In genomic region chr12:117300131-117300530, GRCh38 we compare ENCODE assay signal across 24 cellular contexts.
DNase-seq lines count a peak whose midpoint lies in the region; ATAC-seq, FAIRE-seq and TF ChIP-seq lines count a peak whose summit lies in the region.
"Had no signal": no experiment of that assay in that cellular context is flagged by ENCODE, and none has a peak within 500 bp of the region (broad histone marks: within the 10 kb centered on the region; RNA-seq: fewer than 3 reads in every experiment).

No MANE protein-coding gene starts in this region.

- TF ChIP-seq POLR2A in thyroid gland (IDR thresholded peaks at IDR 0.05) = no peak

- intact Hi-C loops in thyroid gland (cut with DNase I) = no loop called here
- intact Hi-C loops in kidney (cut with DNase I) = no loop called here

- H3K36me3 ChIP-seq in thyroid gland (no peaks in the 10 kb centered on the region), kidney (ENCODE audit: control insufficient read depth in 1 of 2, insufficient read depth in 2 of 2, low read length in 2 of 2) (no peaks in the 10 kb centered on the region)
- H3K36me3 ChIP-seq: BLaER1, HAP-1 had no signal

- H3K27ac ChIP-seq in thyroid gland (no peak overlapping the region), kidney (ENCODE audit: low read depth in 2 of 2, low read length in 2 of 2) (no peak overlapping the region)
- H3K27ac ChIP-seq: BLaER1, C4-2B had no signal

- peak; percentile 29 for ATAC-seq in esophagus mucosa
- ATAC-seq: CD8-positive, alpha-beta T cell; GM23338 had no signal

- DNase-seq in Caki2 (ENCODE audit: low read depth) (peak; percentile 46), H4 (ENCODE audit: low spot score) (peak; percentile 17), thyroid gland (peak; percentile 33 to 37), hypothalamus (lab: John Stamatoyannopoulos, UW) (no peak), GM20000 (ENCODE audit: low spot score) (no peak), kidney (no peak)
- DNase-seq: Caco-2; CD4-positive, CD25-positive, alpha-beta regulatory T cell; CD8-positive, alpha-beta T cell; DMS 273 treated with DMSO at 0.1 percent for 48 hours; DMS53; DMS79 treated with DMSO at 0.1 percent for 48 hours; HFFc6 had no signal

- no peaks in the 10 kb centered on the region for H3K9me3 ChIP-seq in thyroid gland
- no peaks in the 10 kb centered on the region for H3K9me3 ChIP-seq in kidney (ENCODE audit: control insufficient read depth in 1 of 2, low read length in 2 of 2)
- H3K9me3 ChIP-seq: BLaER1, Caco-2, HAP-1 had no signal

- 47 to 68% methylated on average over 3 of the region's 3 CpGs for WGBS in thyroid gland, 2 donors

- H3K4me3 ChIP-seq in thyroid gland (replicated peaks in 1 of 3) = no peak overlapping the region
- H3K4me3 ChIP-seq in kidney (ENCODE audit: low read length in 2 of 2) = no peak overlapping the region
- H3K4me3 ChIP-seq: BLaER1, GM23338, HAP-1 had no signal

- in situ Hi-C loops in Caki2 (cut with HindIII; ENCODE audit: low pct_unique_long_range_greater_than_20kb, low sequenced_read_pairs) = no loop called here

- no peak overlapping the region for H3K9ac ChIP-seq in kidney (ENCODE audit: low read length in 2 of 2)
- H3K9ac ChIP-seq: BLaER1 had no signal

- no peak for TF ChIP-seq CTCF in thyroid gland (IDR thresholded peaks at IDR 0.05)
- no peak for TF ChIP-seq CTCF in GM20000 (IDR thresholded peaks at IDR 0.05; ENCODE audit: extremely low read depth, missing control alignments)
- TF ChIP-seq CTCF in kidney (IDR thresholded peaks at IDR 0.05; ENCODE audit: borderline replicate concordance, extremely low read depth, insufficient read depth) = no peak

- H3K27me3 ChIP-seq in thyroid gland = no peaks in the 10 kb centered on the region
- H3K27me3 ChIP-seq: BLaER1 had no signal

- FAIRE-seq in kidney (lab: Jason Lieb, UNC) = no peak
- FAIRE-seq: A204.1, D721Med, G401.6, GM12892, GM19239, H54 had no signal

- H3K4me1 ChIP-seq in thyroid gland (no peaks in the 10 kb centered on the region), kidney (ENCODE audit: control insufficient read depth in 1 of 2, insufficient read depth in 1 of 2, low read depth in 1 of 2, low read length in 2 of 2) (no peaks in the 10 kb centered on the region)
- H3K4me1 ChIP-seq: Caco-2, HAP-1 had no signal

Comparison
In these comparisons a context has a peak if more than half of its experiments do, and no peak if none do; other contexts are left out.
1. DNase-seq: peak in Caki2 (single experiment), H4 (single experiment) and thyroid gland (2 of 2); none in hypothalamus (0 of 51), GM20000 (single experiment) and kidney (single experiment).